Comparison of ENCODE assay signal across 35 cellular contexts in genomic region chr2:51998890-51999289, GRCh38.
"Had no signal": no experiment of that assay in that cellular context is flagged by ENCODE, and none has a peak within 500 bp of the region (broad histone marks: within the 10 kb centered on the region; RNA-seq: fewer than 3 reads in every experiment).

No MANE protein-coding gene starts in this region.

- H3K4me3 ChIP-seq: MG63 had no signal

- H3K4me2 ChIP-seq: KMS-11 had no signal

- H3K36me3 ChIP-seq: MG63 had no signal

- DNase-seq: Karpas-422, Kasumi-1, MG63, MM.1S, MV-4-11, NCI-H1048, NCI-H1092, NCI-H1092 treated with DMSO at 0.1 percent for 48 hours, NCI-H1105, NCI-H1105 treated with DMSO at 0.1 percent for 48 hours, NCI-H1417, NCI-H1417 treated with DMSO at 0.1 percent for 48 hours, NCI-H1436, NCI-H1436 treated with DMSO at 0.1 percent for 48 hours, NCI-H146, NCI-H1694, NCI-H187, NCI-H187 treated with DMSO at 0.1 percent for 48 hours, NCI-H1930, NCI-H2029, NCI-H2029 treated with DMSO at 0.1 percent for 48 hours, NCI-H2081, NCI-H2081 treated with DMSO at 0.1 percent for 48 hours, NCI-H2107, NCI-H2171, NCI-H2171 treated with DMSO at 0.1 percent for 48 hours, NCI-H2227 treated with DMSO at 0.1 percent for 48 hours, NCI-H226, NCI-H345, NCI-H446, NCI-H446 treated with DMSO at 0.1 percent for 48 hours, NCI-H510A, NCI-H510A treated with DMSO at 0.1 percent for 48 hours, NCI-H524 had no signal

- H3K27ac ChIP-seq: KMS-11 had no signal

- H3K9ac ChIP-seq: KMS-11 had no signal

- H3K27me3 ChIP-seq: MG63 had no signal
